In genomic region chr14:69424139-69424923, GRCh38 we compare ENCODE assay signal across 1 cellular context.
TF ChIP-seq lines count a peak whose summit lies in the region.

No MANE protein-coding gene starts in this region.

TF ChIP-seq in HepG2, 621 proteins besides CTCF, POLR2A, EP300 and RAD21 (continued from another document and continues in another):
- TF ChIP-seq ZNF281 (CRISPR knock-in tag; IDR thresholded peaks at IDR 0.05; ENCODE audit: borderline replicate concordance) (no peak), ZNF678 (CRISPR knock-in tag; IDR thresholded peaks at IDR 0.05) (no peak), HES4 (CRISPR knock-in tag; IDR thresholded peaks at IDR 0.05; ENCODE audit: borderline replicate concordance) (no peak), HDAC6 (IDR thresholded peaks at IDR 0.05; ENCODE audit: low read depth, low read length) (no peak), MTERF4 (CRISPR knock-in tag; IDR thresholded peaks at IDR 0.05) (no peak), ZSCAN21 (CRISPR knock-in tag; IDR thresholded peaks at IDR 0.05; ENCODE audit: borderline replicate concordance) (no peak), FOXO1 (CRISPR knock-in tag; IDR thresholded peaks at IDR 0.05) (peak; percentile 50; the same call in 1 of the 2 replicates), ZNF709 (CRISPR knock-in tag; IDR thresholded peaks at IDR 0.05) (no peak), ZNF317 (CRISPR knock-in tag; IDR thresholded peaks at IDR 0.05) (no peak), KAT8 (CRISPR knock-in tag; IDR thresholded peaks at IDR 0.05) (no peak), KMT2B (CRISPR knock-in tag; IDR thresholded peaks at IDR 0.05) (no peak), ZNF512 (CRISPR knock-in tag; IDR thresholded peaks at IDR 0.05) (no peak), KLF9 (CRISPR knock-in tag; IDR thresholded peaks at IDR 0.05; ENCODE audit: low read depth) (no peak), HNF1A (IDR thresholded peaks at IDR 0.05; ENCODE audit: low read depth) (no peak), HNF1A (CRISPR knock-in tag; IDR thresholded peaks at IDR 0.05; ENCODE audit: borderline replicate concordance) (no peak), MAF1 (CRISPR knock-in tag; IDR thresholded peaks at IDR 0.05; ENCODE audit: borderline replicate concordance) (no peak), DDIT3 (CRISPR knock-in tag; IDR thresholded peaks at IDR 0.05) (no peak), U2AF2 (IDR thresholded peaks at IDR 0.05; ENCODE audit: low read depth, low read length) (no peak), ZBTB4 (CRISPR knock-in tag; IDR thresholded peaks at IDR 0.05; ENCODE audit: borderline replicate concordance) (no peak), REST (IDR thresholded peaks at IDR 0.05; ENCODE audit: borderline replicate concordance in 1 of 2, low read depth in 1 of 2, low read length in 2 of 2) (no peak), KLF16 (CRISPR knock-in tag; IDR thresholded peaks at IDR 0.05) (no peak), PRPF4 (IDR thresholded peaks at IDR 0.05; ENCODE audit: low read depth, low read length, poor library complexity, severe bottlenecking) (no peak), HNF4A (CRISPR knock-in tag; IDR thresholded peaks at IDR 0.05) (peak; percentile 43), ZNF792 (CRISPR knock-in tag; IDR thresholded peaks at IDR 0.05) (peak; percentile 37; the same call in 1 of the 2 replicates), NFIC (IDR thresholded peaks at IDR 0.05; ENCODE audit: low read length) (no peak), ZNF282 (IDR thresholded peaks at IDR 0.05; ENCODE audit: partially characterized antibody) (no peak), ZBTB7B (CRISPR knock-in tag; IDR thresholded peaks at IDR 0.05) (no peak), SAFB2 (CRISPR knock-in tag; IDR thresholded peaks at IDR 0.05; ENCODE audit: borderline replicate concordance, low read depth) (no peak), FLYWCH1 (CRISPR knock-in tag; IDR thresholded peaks at IDR 0.05) (no peak), ZNF766 (CRISPR knock-in tag; IDR thresholded peaks at IDR 0.05; ENCODE audit: borderline replicate concordance) (no peak), U2AF1 (optimal IDR thresholded peaks at IDR 0.05; ENCODE audit: low read depth, low read length) (no peak), ESRRA (CRISPR knock-in tag; IDR thresholded peaks at IDR 0.05; ENCODE audit: low read depth) (no peak), CREM (IDR thresholded peaks at IDR 0.05) (peak; percentile 37; the same call in 1 of the 2 replicates), CREM (CRISPR knock-in tag; IDR thresholded peaks at IDR 0.05) (no peak), ZNF224 (CRISPR knock-in tag; IDR thresholded peaks at IDR 0.05) (no peak), STAT5B (CRISPR knock-in tag; IDR thresholded peaks at IDR 0.05) (no peak), ZBTB26 (CRISPR knock-in tag; IDR thresholded peaks at IDR 0.05; ENCODE audit: borderline replicate concordance) (no peak), GATA4 (IDR thresholded peaks at IDR 0.05; ENCODE audit: borderline replicate concordance, low read depth) (no peak), PAXIP1 (CRISPR knock-in tag; conservative IDR thresholded peaks at IDR 0.05) (peak; percentile 67), ZNF205 (CRISPR knock-in tag; IDR thresholded peaks at IDR 0.05) (0 out of 2 replicates have a peak, but pooled peaks have one; percentile 35), ZMYM3 (CRISPR knock-in tag; IDR thresholded peaks at IDR 0.05) (no peak), KDM4B (CRISPR knock-in tag; IDR thresholded peaks at IDR 0.05) (no peak)
